6 cellular contexts compared by ENCODE assay signal in the genomic region with DNA sequence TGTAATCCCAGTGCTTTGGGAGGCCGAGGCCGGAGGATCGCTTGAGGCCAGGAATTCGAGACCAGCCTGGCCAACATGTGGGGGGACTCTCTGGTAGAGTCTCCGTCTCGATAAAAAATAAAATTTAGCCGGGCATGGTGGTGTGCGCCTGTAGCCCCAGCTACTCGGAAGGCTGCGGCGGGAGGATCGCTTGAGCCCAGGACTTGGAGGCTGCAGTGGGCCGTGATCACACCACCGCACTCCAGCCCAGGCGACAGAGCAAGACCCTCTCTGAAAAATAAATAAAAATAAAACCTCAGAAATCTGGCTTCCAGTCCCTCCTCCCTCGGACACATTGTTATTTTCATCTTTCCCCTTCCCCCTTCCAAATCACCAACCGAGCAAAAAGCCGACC. TPM values are rescaled to one million over a fixed set of nuclear protein-coding genes. Genes with fewer than 3 reads are reported as not detected.
DNase-seq lines count a peak whose midpoint lies in the region; ATAC-seq, FAIRE-seq and TF ChIP-seq lines count a peak whose summit lies in the region.

No MANE protein-coding gene starts in this region.

- peaks cover 21% of the 10 kb centered on the region for H3K4me1 ChIP-seq in HepG2 (ENCODE audit: insufficient read depth, low read length)

- peak overlapping the region; percentile 88 for H3K4me2 ChIP-seq in HepG2 (ENCODE audit: low read depth, low read length)

- TF ChIP-seq CTCF in HepG2 (CRISPR knock-in tag; IDR thresholded peaks at IDR 0.05) = no peak

- in situ Hi-C loops in HepG2 (cut with HindIII; ENCODE audit: extremely low pct_ligation_motif_present, low pct_unique_long_range_greater_than_20kb) = loop anchor here (5.0 kb wide), 1 partner anchor 57 kb away; no protein-coding TSS in a partner anchor

- peaks cover 6 to 22% of the 10 kb centered on the region in 2 experiments; a peak in 4 of 5 replicates for H3K36me3 ChIP-seq in HepG2 (replicated peaks in 1 of 2; ENCODE audit: control insufficient read depth in 1 of 2, insufficient read depth in 2 of 2, low read length in 2 of 2)

- CTCF ChIA-PET in HepG2 (lab: Yijun Ruan, JAX; ENCODE audit: low intra/inter-chr PET ratio, low total read pairs) = interaction anchor here (2.4 kb wide), 1 partner anchor 56 kb away, joined by 12 read pairs; no protein-coding TSS in a partner anchor

- H3K27ac ChIP-seq in HepG2 (ENCODE audit: extremely low read length, insufficient read depth, low read length) = peak overlapping the region; percentile 72

- TSS peak; percentile 85 for BruUV-seq in HepG2 (replicated peaks; lab: Mats Ljungman, UMichigan)

- peaks cover 27% of the 10 kb centered on the region for H3K79me2 ChIP-seq in HepG2 (ENCODE audit: insufficient read depth, low read length)

- no peak for TF ChIP-seq EP300 in HepG2 (IDR thresholded peaks at IDR 0.05; ENCODE audit: low read depth in 2 of 2, low read length in 2 of 2)
- TF ChIP-seq EP300 in HepG2 (CRISPR knock-in tag; IDR thresholded peaks at IDR 0.05; ENCODE audit: borderline replicate concordance) = no peak

- TF ChIP-seq RAD21 in HepG2 (CRISPR knock-in tag; IDR thresholded peaks at IDR 0.05) = no peak

- no peaks in the 10 kb centered on the region for H3K9me3 ChIP-seq in HepG2 (ENCODE audit: low read length)

- 0% methylated on average over 6 of the region's 18 CpGs for WGBS in HepG2 (ENCODE audit: low lambda C conversion rate)

- POLR2A ChIA-PET in HepG2 (lab: Yijun Ruan, JAX) = interaction anchor here (0.8 to 2.4 kb wide), 11 partner anchors 10 to 159 kb away, joined by 3 to 20 read pairs (median 6); a partner anchor contains a TSS

- no peak for TF ChIP-seq POLR2A in HepG2 (IDR thresholded peaks at IDR 0.05; ENCODE audit: insufficient read depth in 1 of 2, low read depth in 2 of 2, low read length in 2 of 2)

- intact Hi-C loops in HepG2 (cut with micrococcal nuclease; ENCODE audit: unreplicated experiment) = loop anchor here (10.0 kb wide), 1 partner anchor 71 kb away; a partner anchor contains a TSS

- H3K4me3 ChIP-seq in HepG2 (replicated peaks in 1 of 3; ENCODE audit: insufficient read depth in 1 of 3, low read depth in 2 of 3, low read length in 3 of 3) = peak overlapping the region; percentile 74 to 90 (median 84)

- H3K9ac ChIP-seq in HepG2 (ENCODE audit: insufficient read depth, low read depth, low read length) = peak overlapping the region; percentile 91

- peaks cover 2% of the 10 kb centered on the region; the same call in 1 of the 2 replicates for H4K20me1 ChIP-seq in HepG2 (ENCODE audit: insufficient read depth, low read length)

- no peaks in the 10 kb centered on the region; a peak in 1 of 5 replicates for H3K27me3 ChIP-seq in HepG2 (ENCODE audit: control insufficient read depth in 1 of 2, insufficient read depth in 2 of 2, low read length in 2 of 2)

- DNase-seq in activated CD4-positive, alpha-beta T cell treated with anti-CD3 and anti-CD28 coated beads, Interleukin-2, amount 50 U/mL, for 48 hours = peak; percentile 22 to 32
- DNase-seq in HepG2 (ENCODE audit: low spot score) (no peak), NAMALWA (ENCODE audit: low spot score) (no peak), Kasumi-1 (lab: John Stamatoyannopoulos, UW) (no peak)

- no peak for FAIRE-seq in HepG2 (lab: Jason Lieb, UNC)

- H2AFZ ChIP-seq in HepG2 (ENCODE audit: low read length) = no peak overlapping the region

- ATAC-seq in HG02759 (IDR thresholded peaks at IDR 0.05; ENCODE audit: unreplicated experiment) (peak; percentile 9), HepG2 (peak; percentile 49), HG02870 (IDR thresholded peaks at IDR 0.05; ENCODE audit: unreplicated experiment) (no peak)

RNA-seq across cellular contexts. Expression of a gene that starts 0.3 kb away (rescaled TPM):
- total RNA-seq in HepG2 (2016; rRNA removed; fragmentation: Illumina TruSeq; extraction: Trizol) = 12.4 and 16.5 TPM in 2 replicates
- total RNA-seq in HepG2 (2016; cell fraction: cytosol; rRNA removed; fragmentation: Illumina TruSeq; extraction: Trizol; ENCODE audit: low read depth) = 1.5 and 1.9 TPM in 2 replicates
- 12.6 and 15.2 TPM in 2 replicates for total RNA-seq in HepG2 (2016; cell fraction: insoluble cytoplasmic fraction; rRNA removed; fragmentation: Illumina TruSeq; extraction: Trizol)
- 5.6 and 6.3 TPM in 2 replicates for total RNA-seq in HepG2 (2016; cell fraction: membrane; rRNA removed; fragmentation: Illumina TruSeq; extraction: Trizol)
- total RNA-seq in HepG2 (2016; cell fraction: nucleus; rRNA removed; fragmentation: Illumina TruSeq; extraction: Trizol) = 12.7 and 12.8 TPM in 2 replicates
- 11.4 and 11.6 TPM in 2 replicates for polyA plus RNA-seq in HepG2 (2011; rRNA removed)
- polyA plus RNA-seq in HepG2 (2011; cell fraction: cytosol; rRNA removed) = 6.4 and 10.2 TPM in 2 replicates
- 11.8 and 12.3 TPM in 2 replicates for polyA plus RNA-seq in HepG2 (2011; cell fraction: nucleus; rRNA removed)
- 3.2 and 3.7 TPM in 2 replicates for polyA plus RNA-seq in HepG2 (2012)
- 0.71 and 1.1 TPM in 2 replicates for polyA plus RNA-seq in HepG2 (2016; cell fraction: cytosol; fragmentation: Illumina TruSeq; extraction: Trizol; ENCODE audit: low read depth)
- 9.0 and 10.3 TPM in 2 replicates for polyA plus RNA-seq in HepG2 (2016; cell fraction: insoluble cytoplasmic fraction; fragmentation: Illumina TruSeq; extraction: Trizol; ENCODE audit: low read depth)
- polyA plus RNA-seq in HepG2 (2016; cell fraction: membrane; fragmentation: Illumina TruSeq; extraction: Trizol; ENCODE audit: low read depth) = 2.1 and 2.5 TPM in 2 replicates
- 17.0 and 18.2 TPM in 2 replicates for polyA plus RNA-seq in HepG2 (2016; cell fraction: nucleus; fragmentation: Illumina TruSeq; extraction: Trizol; ENCODE audit: insufficient read depth, low read depth)
- polyA minus RNA-seq in HepG2 (2011; rRNA and poly(A)+ RNA removed; ENCODE audit: low replicate concordance) = 6.7 and 18.5 TPM in 2 replicates
- 10.1 and 13.1 TPM in 2 replicates for polyA minus RNA-seq in HepG2 (2011; cell fraction: cytosol; rRNA and poly(A)+ RNA removed)
- polyA minus RNA-seq in HepG2 (2011; cell fraction: nucleus; rRNA and poly(A)+ RNA removed) = 4.9 and 8.1 TPM in 2 replicates

RNA-seq across cellular contexts. Expression of a gene that starts 0.8 kb away (rescaled TPM):
- 9.6 and 10.9 TPM in 2 replicates for total RNA-seq in HepG2 (2016; rRNA removed; fragmentation: Illumina TruSeq; extraction: Trizol)
- 8.7 and 10.4 TPM in 2 replicates for total RNA-seq in HepG2 (2016; cell fraction: cytosol; rRNA removed; fragmentation: Illumina TruSeq; extraction: Trizol; ENCODE audit: low read depth)
- 10.6 and 11.2 TPM in 2 replicates for total RNA-seq in HepG2 (2016; cell fraction: insoluble cytoplasmic fraction; rRNA removed; fragmentation: Illumina TruSeq; extraction: Trizol)
- total RNA-seq in HepG2 (2016; cell fraction: membrane; rRNA removed; fragmentation: Illumina TruSeq; extraction: Trizol) = 13.9 and 14.1 TPM in 2 replicates
- total RNA-seq in HepG2 (2016; cell fraction: nucleus; rRNA removed; fragmentation: Illumina TruSeq; extraction: Trizol) = 6.6 and 7.0 TPM in 2 replicates
- polyA plus RNA-seq in HepG2 (2011; rRNA removed) = 7.2 and 10.2 TPM in 2 replicates
- 7.1 and 9.5 TPM in 2 replicates for polyA plus RNA-seq in HepG2 (2011; cell fraction: cytosol; rRNA removed)
- 7.2 and 9.1 TPM in 2 replicates for polyA plus RNA-seq in HepG2 (2011; cell fraction: nucleus; rRNA removed)
- polyA plus RNA-seq in HepG2 (2012) = 4.1 and 5.6 TPM in 2 replicates
- 11.9 and 12.6 TPM in 2 replicates for polyA plus RNA-seq in HepG2 (2016; cell fraction: cytosol; fragmentation: Illumina TruSeq; extraction: Trizol; ENCODE audit: low read depth)
- 12.1 and 13.5 TPM in 2 replicates for polyA plus RNA-seq in HepG2 (2016; cell fraction: insoluble cytoplasmic fraction; fragmentation: Illumina TruSeq; extraction: Trizol; ENCODE audit: low read depth)
- polyA plus RNA-seq in HepG2 (2016; cell fraction: membrane; fragmentation: Illumina TruSeq; extraction: Trizol; ENCODE audit: low read depth) = 12.7 and 17.2 TPM in 2 replicates
- polyA plus RNA-seq in HepG2 (2016; cell fraction: nucleus; fragmentation: Illumina TruSeq; extraction: Trizol; ENCODE audit: insufficient read depth, low read depth) = 8.1 and 10.1 TPM in 2 replicates
- polyA minus RNA-seq in HepG2 (2011; rRNA and poly(A)+ RNA removed; ENCODE audit: low replicate concordance) = 10.5 and 15.9 TPM in 2 replicates
- 3.5 and 5.6 TPM in 2 replicates for polyA minus RNA-seq in HepG2 (2011; cell fraction: cytosol; rRNA and poly(A)+ RNA removed)
- polyA minus RNA-seq in HepG2 (2011; cell fraction: nucleus; rRNA and poly(A)+ RNA removed) = 10.2 and 14.8 TPM in 2 replicates

RNA-seq across cellular contexts. Expression of a gene that starts 16.3 kb away (rescaled TPM):
- 0.11 TPM in 1 of 2 replicates, not detected in the other for total RNA-seq in HepG2 (2016; rRNA removed; fragmentation: Illumina TruSeq; extraction: Trizol)
- not detected in 2 replicates for total RNA-seq in HepG2 (2016; cell fraction: cytosol; rRNA removed; fragmentation: Illumina TruSeq; extraction: Trizol; ENCODE audit: low read depth)
- total RNA-seq in HepG2 (2016; cell fraction: insoluble cytoplasmic fraction; rRNA removed; fragmentation: Illumina TruSeq; extraction: Trizol) = not detected in 2 replicates
- total RNA-seq in HepG2 (2016; cell fraction: membrane; rRNA removed; fragmentation: Illumina TruSeq; extraction: Trizol) = 0.06 TPM in 1 of 2 replicates, not detected in the other
- 0.31 TPM in 1 of 2 replicates, not detected in the other for total RNA-seq in HepG2 (2016; cell fraction: nucleus; rRNA removed; fragmentation: Illumina TruSeq; extraction: Trizol)
- 0.16 TPM in 2 replicates for polyA plus RNA-seq in HepG2 (2011; rRNA removed)
- polyA plus RNA-seq in HepG2 (2011; cell fraction: cytosol; rRNA removed) = 0.03 and 0.08 TPM in 2 replicates
- polyA plus RNA-seq in HepG2 (2011; cell fraction: nucleus; rRNA removed) = 0.61 and 0.79 TPM in 2 replicates
- 0.15 and 0.21 TPM in 2 replicates for polyA plus RNA-seq in HepG2 (2012)
- polyA plus RNA-seq in HepG2 (2016; cell fraction: cytosol; fragmentation: Illumina TruSeq; extraction: Trizol; ENCODE audit: low read depth) = not detected in 2 replicates
- polyA plus RNA-seq in HepG2 (2016; cell fraction: insoluble cytoplasmic fraction; fragmentation: Illumina TruSeq; extraction: Trizol; ENCODE audit: low read depth) = 0.10 and 0.12 TPM in 2 replicates
- 0.10 TPM in 2 replicates for polyA plus RNA-seq in HepG2 (2016; cell fraction: membrane; fragmentation: Illumina TruSeq; extraction: Trizol; ENCODE audit: low read depth)
- 0.51 and 1.2 TPM in 2 replicates for polyA plus RNA-seq in HepG2 (2016; cell fraction: nucleus; fragmentation: Illumina TruSeq; extraction: Trizol; ENCODE audit: insufficient read depth, low read depth)
- 0.18 and 0.23 TPM in 2 replicates for polyA minus RNA-seq in HepG2 (2011; rRNA and poly(A)+ RNA removed; ENCODE audit: low replicate concordance)
- polyA minus RNA-seq in HepG2 (2011; cell fraction: cytosol; rRNA and poly(A)+ RNA removed) = not detected in 2 replicates
- polyA minus RNA-seq in HepG2 (2011; cell fraction: nucleus; rRNA and poly(A)+ RNA removed) = 0.39 and 0.50 TPM in 2 replicates

RNA-seq across cellular contexts. Expression of a gene that starts 20.0 kb away (rescaled TPM):
- total RNA-seq in HepG2 (2016; rRNA removed; fragmentation: Illumina TruSeq; extraction: Trizol) = 0.24 TPM in 1 of 2 replicates, not detected in the other
- 0.53 TPM in 1 of 2 replicates, not detected in the other for total RNA-seq in HepG2 (2016; cell fraction: cytosol; rRNA removed; fragmentation: Illumina TruSeq; extraction: Trizol; ENCODE audit: low read depth)
- total RNA-seq in HepG2 (2016; cell fraction: insoluble cytoplasmic fraction; rRNA removed; fragmentation: Illumina TruSeq; extraction: Trizol) = 0.26 TPM in 1 of 2 replicates, not detected in the other
- total RNA-seq in HepG2 (2016; cell fraction: membrane; rRNA removed; fragmentation: Illumina TruSeq; extraction: Trizol) = 0.21 TPM in 1 of 2 replicates, not detected in the other
- not detected in 2 replicates for total RNA-seq in HepG2 (2016; cell fraction: nucleus; rRNA removed; fragmentation: Illumina TruSeq; extraction: Trizol)
- polyA plus RNA-seq in HepG2 (2011; rRNA removed) = 0.20 and 0.21 TPM in 2 replicates
- polyA plus RNA-seq in HepG2 (2011; cell fraction: cytosol; rRNA removed) = 0.18 and 0.24 TPM in 2 replicates
- 0.21 and 0.42 TPM in 2 replicates for polyA plus RNA-seq in HepG2 (2011; cell fraction: nucleus; rRNA removed)
- 0.23 and 0.27 TPM in 2 replicates for polyA plus RNA-seq in HepG2 (2012)
- 0.16 TPM in 1 of 2 replicates, not detected in the other for polyA plus RNA-seq in HepG2 (2016; cell fraction: cytosol; fragmentation: Illumina TruSeq; extraction: Trizol; ENCODE audit: low read depth)
- polyA plus RNA-seq in HepG2 (2016; cell fraction: insoluble cytoplasmic fraction; fragmentation: Illumina TruSeq; extraction: Trizol; ENCODE audit: low read depth) = 0.53 TPM in 1 of 2 replicates, not detected in the other
- not detected in 2 replicates for polyA plus RNA-seq in HepG2 (2016; cell fraction: membrane; fragmentation: Illumina TruSeq; extraction: Trizol; ENCODE audit: low read depth)
- polyA plus RNA-seq in HepG2 (2016; cell fraction: nucleus; fragmentation: Illumina TruSeq; extraction: Trizol; ENCODE audit: insufficient read depth, low read depth) = 0.52 and 1.4 TPM in 2 replicates
- 0.06 and 0.07 TPM in 2 replicates for polyA minus RNA-seq in HepG2 (2011; rRNA and poly(A)+ RNA removed; ENCODE audit: low replicate concordance)
- not detected in 2 replicates for polyA minus RNA-seq in HepG2 (2011; cell fraction: cytosol; rRNA and poly(A)+ RNA removed)
- 0.13 TPM in 1 of 2 replicates, not detected in the other for polyA minus RNA-seq in HepG2 (2011; cell fraction: nucleus; rRNA and poly(A)+ RNA removed)

RNA-seq across cellular contexts. Expression of a gene that starts 20.3 kb away (rescaled TPM):
- 21.8 and 26.3 TPM in 2 replicates for total RNA-seq in HepG2 (2016; rRNA removed; fragmentation: Illumina TruSeq; extraction: Trizol)
- total RNA-seq in HepG2 (2016; cell fraction: cytosol; rRNA removed; fragmentation: Illumina TruSeq; extraction: Trizol; ENCODE audit: low read depth) = 6.7 and 8.5 TPM in 2 replicates
- 20.1 and 27.3 TPM in 2 replicates for total RNA-seq in HepG2 (2016; cell fraction: insoluble cytoplasmic fraction; rRNA removed; fragmentation: Illumina TruSeq; extraction: Trizol)
- 10.4 and 12.8 TPM in 2 replicates for total RNA-seq in HepG2 (2016; cell fraction: membrane; rRNA removed; fragmentation: Illumina TruSeq; extraction: Trizol)
- 15.2 and 17.3 TPM in 2 replicates for total RNA-seq in HepG2 (2016; cell fraction: nucleus; rRNA removed; fragmentation: Illumina TruSeq; extraction: Trizol)
- 24.7 and 28.7 TPM in 2 replicates for polyA plus RNA-seq in HepG2 (2011; rRNA removed)
- polyA plus RNA-seq in HepG2 (2011; cell fraction: cytosol; rRNA removed) = 21.1 and 30.4 TPM in 2 replicates
- polyA plus RNA-seq in HepG2 (2011; cell fraction: nucleus; rRNA removed) = 17.0 and 19.0 TPM in 2 replicates
- 22.3 and 28.4 TPM in 2 replicates for polyA plus RNA-seq in HepG2 (2012)
- polyA plus RNA-seq in HepG2 (2016; cell fraction: cytosol; fragmentation: Illumina TruSeq; extraction: Trizol; ENCODE audit: low read depth) = 7.4 and 7.7 TPM in 2 replicates
- polyA plus RNA-seq in HepG2 (2016; cell fraction: insoluble cytoplasmic fraction; fragmentation: Illumina TruSeq; extraction: Trizol; ENCODE audit: low read depth) = 25.4 and 33.4 TPM in 2 replicates
- polyA plus RNA-seq in HepG2 (2016; cell fraction: membrane; fragmentation: Illumina TruSeq; extraction: Trizol; ENCODE audit: low read depth) = 10.3 and 12.0 TPM in 2 replicates
- polyA plus RNA-seq in HepG2 (2016; cell fraction: nucleus; fragmentation: Illumina TruSeq; extraction: Trizol; ENCODE audit: insufficient read depth, low read depth) = 29.4 and 29.9 TPM in 2 replicates
- 30.5 and 32.9 TPM in 2 replicates for polyA minus RNA-seq in HepG2 (2011; rRNA and poly(A)+ RNA removed; ENCODE audit: low replicate concordance)
- polyA minus RNA-seq in HepG2 (2011; cell fraction: cytosol; rRNA and poly(A)+ RNA removed) = 16.2 and 18.3 TPM in 2 replicates
- polyA minus RNA-seq in HepG2 (2011; cell fraction: nucleus; rRNA and poly(A)+ RNA removed) = 12.6 and 14.9 TPM in 2 replicates

Comparison
In these comparisons a context has a peak if more than half of its experiments do, and no peak if none do; other contexts are left out.
1. DNase-seq: peak in activated CD4-positive, alpha-beta T cell treated with anti-CD3 and anti-CD28 coated beads, Interleukin-2, amount 50 U/mL, for 48 hours (2 of 2); none in HepG2 (single experiment), NAMALWA (single experiment) and Kasumi-1 (0 of 2).